Comparison of ENCODE assay signal across 19 cellular contexts in genomic region chr15:42182328-42182901, GRCh38. TPM values are rescaled to one million over a fixed set of nuclear protein-coding genes. Genes with fewer than 3 reads are reported as not detected.
DNase-seq lines count a peak whose midpoint lies in the region; ATAC-seq and TF ChIP-seq lines count a peak whose summit lies in the region.
"Had no signal": no experiment of that assay in that cellular context is flagged by ENCODE, and none has a peak within 500 bp of the region (broad histone marks: within the 10 kb centered on the region; RNA-seq: fewer than 3 reads in every experiment).

No MANE protein-coding gene starts in this region.

- ATAC-seq in activated naive CD8-positive, alpha-beta T cell treated with anti-CD3 and anti-CD28 coated beads, Interleukin-2, amount 50 U/mL, for 24 hours: no peak
- no peak for ATAC-seq in left cardiac atrium
- ATAC-seq: HepG2 had no signal

- DNase-seq in activated T-cell treated with anti-CD3 and anti-CD28 coated beads, Interleukin-2, amount 50 U/mL, for 24 hours: no peak
- no peak for DNase-seq in activated T-cell treated with anti-CD3 and anti-CD28 coated beads, Interleukin-2, amount 50 U/mL, for 48 hours
- DNase-seq in CD1c-positive myeloid dendritic cell (ENCODE audit: extremely low spot score) (peak; percentile 54), nephron progenitor cell (no peak), left cardiac atrium (no peak), NCI-H1417 treated with DMSO at 0.1 percent for 48 hours (lab: John Stamatoyannopoulos, UW) (no peak), NCI-H2029 (lab: John Stamatoyannopoulos, UW) (no peak)
- no peak for DNase-seq in activated naive CD8-positive, alpha-beta T cell treated with anti-CD3 and anti-CD28 coated beads, Interleukin-2, amount 50 U/mL, for 24 hours
- DNase-seq: DMS 273 treated with DMSO at 0.1 percent for 48 hours, GDM1, NCI-H1092 treated with DMSO at 0.1 percent for 48 hours, NCI-H1694, NCI-H2107, NCI-H2227 treated with DMSO at 0.1 percent for 48 hours, NCI-H524, Right ventricle myocardium superior had no signal

- H3K4me3 Mint-ChIP-seq in activated T-cell treated with anti-CD3 and anti-CD28 coated beads, Interleukin-2, amount 50 U/mL, for 24 hours: no peak overlapping the region
- H3K4me3 Mint-ChIP-seq in activated naive CD8-positive, alpha-beta T cell treated with anti-CD3 and anti-CD28 coated beads, Interleukin-2, amount 50 U/mL, for 24 hours: no peak overlapping the region
- H3K4me3 Mint-ChIP-seq in nephron progenitor cell: no peak overlapping the region

- no peak for TF ChIP-seq CTCF in nephron progenitor cell (IDR thresholded peaks at IDR 0.05)

- no peaks in the 10 kb centered on the region for H3K4me1 Mint-ChIP-seq in activated T-cell treated with anti-CD3 and anti-CD28 coated beads, Interleukin-2, amount 50 U/mL, for 24 hours (ENCODE audit: low read depth)
- no peaks in the 10 kb centered on the region for H3K4me1 Mint-ChIP-seq in activated naive CD8-positive, alpha-beta T cell treated with anti-CD3 and anti-CD28 coated beads, Interleukin-2, amount 50 U/mL, for 24 hours
- no peaks in the 10 kb centered on the region for H3K4me1 Mint-ChIP-seq in nephron progenitor cell

- intact Hi-C loops in left cardiac atrium (cut with DNase I): no loop called here

- H3K27me3 Mint-ChIP-seq in activated T-cell treated with anti-CD3 and anti-CD28 coated beads, Interleukin-2, amount 50 U/mL, for 24 hours: no peaks in the 10 kb centered on the region
- H3K27me3 Mint-ChIP-seq in activated naive CD8-positive, alpha-beta T cell treated with anti-CD3 and anti-CD28 coated beads, Interleukin-2, amount 50 U/mL, for 24 hours: no peaks in the 10 kb centered on the region
- H3K27me3 Mint-ChIP-seq in nephron progenitor cell (ENCODE audit: low read depth, poor library complexity): no peaks in the 10 kb centered on the region

- peaks cover 87% of the 10 kb centered on the region for H3K36me3 Mint-ChIP-seq in activated T-cell treated with anti-CD3 and anti-CD28 coated beads, Interleukin-2, amount 50 U/mL, for 24 hours (ENCODE audit: low read depth)
- peaks cover 36% of the 10 kb centered on the region for H3K36me3 Mint-ChIP-seq in activated naive CD8-positive, alpha-beta T cell treated with anti-CD3 and anti-CD28 coated beads, Interleukin-2, amount 50 U/mL, for 24 hours (ENCODE audit: low read depth)
- H3K36me3 Mint-ChIP-seq in nephron progenitor cell (ENCODE audit: low read depth): peaks cover 79% of the 10 kb centered on the region

- no peaks in the 10 kb centered on the region for H3K9me3 Mint-ChIP-seq in activated T-cell treated with anti-CD3 and anti-CD28 coated beads, Interleukin-2, amount 50 U/mL, for 24 hours
- H3K9me3 Mint-ChIP-seq in activated naive CD8-positive, alpha-beta T cell treated with anti-CD3 and anti-CD28 coated beads, Interleukin-2, amount 50 U/mL, for 24 hours: no peaks in the 10 kb centered on the region
- no peaks in the 10 kb centered on the region for H3K9me3 Mint-ChIP-seq in nephron progenitor cell

- H3K27ac Mint-ChIP-seq in activated T-cell treated with anti-CD3 and anti-CD28 coated beads, Interleukin-2, amount 50 U/mL, for 24 hours: peak overlapping the region; percentile 40
- H3K27ac Mint-ChIP-seq in activated naive CD8-positive, alpha-beta T cell treated with anti-CD3 and anti-CD28 coated beads, Interleukin-2, amount 50 U/mL, for 24 hours: peak overlapping the region; percentile 16
- H3K27ac Mint-ChIP-seq in nephron progenitor cell: peak overlapping the region; percentile 55

RNA-seq across cellular contexts. Expression of gene VPS39, which starts 25.7 kb away (rescaled TPM):
- total RNA-seq in left cardiac atrium: 10 to 100 TPM; 39.1 to 39.2 TPM

RNA-seq across cellular contexts. Expression of gene PLA2G4F, which starts 26.0 kb away (rescaled TPM):
- 1 to 10 TPM in 1 of 2 donors, not detected in 1; 1.5 TPM for total RNA-seq in left cardiac atrium
- total RNA-seq: H1, HepG2, M059J had no signal
